8 cellular contexts compared by ENCODE assay signal in genomic region chr6:11230158-11231107, GRCh38. TPM values are rescaled to one million over a fixed set of nuclear protein-coding genes. Genes with fewer than 3 reads are reported as not detected.
DNase-seq lines count a peak whose midpoint lies in the region; ATAC-seq and TF ChIP-seq lines count a peak whose summit lies in the region.

No MANE protein-coding gene starts in this region.

- H3K36me3 ChIP-seq in MG63 (no peaks in the 10 kb centered on the region), ectodermal cell (ENCODE audit: control insufficient read depth, insufficient read depth, low read length) (no peaks in the 10 kb centered on the region)

- H3K27ac ChIP-seq in AG04450 (ENCODE audit: low read depth, low read length) (no peak overlapping the region), ectodermal cell (ENCODE audit: insufficient read depth, low read depth, low read length, poor library complexity, severe bottlenecking) (no peak overlapping the region)

- 86 to 92% methylated on average over 8 of the region's 9 CpGs for WGBS in ectodermal cell, 2 experiments

- peak overlapping the region; percentile 79 to 95 (median 80) for H3K27ac Mint-ChIP-seq in nephron

- H3K27me3 ChIP-seq in AG04450 (ENCODE audit: control insufficient read depth, insufficient read depth, low read length) (no peaks in the 10 kb centered on the region), MG63 (no peaks in the 10 kb centered on the region), ectodermal cell (ENCODE audit: control insufficient read depth, insufficient read depth, low read length, poor library complexity, severe bottlenecking) (no peaks in the 10 kb centered on the region)

- peaks cover 3% of the 10 kb centered on the region for H3K36me3 Mint-ChIP-seq in nephron (ENCODE audit: low read depth)

- H3K9me3 ChIP-seq in AG04450 (ENCODE audit: control insufficient read depth, insufficient read depth, low read length): no peaks in the 10 kb centered on the region
- H3K9me3 ChIP-seq in MG63: no peaks in the 10 kb centered on the region
- H3K9me3 ChIP-seq in ectodermal cell (ENCODE audit: control insufficient read depth, low read length): no peaks in the 10 kb centered on the region

- CTCF ChIA-PET in AG04450 (lab: Charles Lee): interaction anchor here (1.4 to 4.3 kb wide), 3 partner anchors 12 to 265 kb away, joined by 5 to 37 read pairs (median 5); no protein-coding TSS in a partner anchor

- H3K4me1 ChIP-seq in ectodermal cell (ENCODE audit: control insufficient read depth, insufficient read depth, low read length): peaks cover 45% of the 10 kb centered on the region

- peak overlapping the region; percentile 83 to 86 (median 84) for H3K4me3 Mint-ChIP-seq in nephron

- peaks cover 7% of the 10 kb centered on the region for H3K27me3 Mint-ChIP-seq in nephron (ENCODE audit: low read depth)

- no peak for TF ChIP-seq CTCF in AG04450 (IDR thresholded peaks at IDR 0.05; ENCODE audit: low read depth, low read length)
- no peak for TF ChIP-seq CTCF in nephron (IDR thresholded peaks at IDR 0.05; ENCODE audit: unreplicated experiment in 3 of 3)

- ATAC-seq in GM21367 (IDR thresholded peaks at IDR 0.05; ENCODE audit: unreplicated experiment) (no peak), HG03442 (IDR thresholded peaks at IDR 0.05; ENCODE audit: unreplicated experiment) (no peak)

- H3K9me3 Mint-ChIP-seq in nephron: no peaks in the 10 kb centered on the region

- H3K4me3 ChIP-seq in AG04450 (ENCODE audit: low read depth, low read length) (peak overlapping the region; percentile 89), MG63 (peak overlapping the region; percentile 67), ectodermal cell (ENCODE audit: insufficient read depth, low read depth, low read length) (peak overlapping the region; percentile 69)

- POLR2A ChIA-PET in AG04450 (lab: Yijun Ruan, JAX): interaction anchor here (1.2 kb wide), 1 partner anchor 28 kb away, joined by 4 read pairs; no protein-coding TSS in a partner anchor

- peaks cover 60% of the 10 kb centered on the region for H3K4me1 Mint-ChIP-seq in nephron

- DNase-seq in AG04450 (ENCODE audit: low read depth, low spot score): no peak
- DNase-seq in MG63: no peak
- DNase-seq in midbrain (lab: John Stamatoyannopoulos, UW): no peak
- DNase-seq in GM19238 (ENCODE audit: insufficient read length, low spot score): no peak

RNA-seq across cellular contexts. Expression of gene NEDD9, which starts 2.0 kb away (rescaled TPM):
- 7.2 and 10.9 TPM in 2 replicates for polyA plus RNA-seq in AG04450 (2011; rRNA removed)
- 17.2 and 31.1 TPM in 2 replicates for polyA minus RNA-seq in AG04450 (2011; rRNA and poly(A)+ RNA removed)
- 8.9 and 9.3 TPM in 2 replicates for total RNA-seq in MG63 (2014; rRNA removed; shearing (Covaris generic); ENCODE audit: low replicate concordance)
- 14.2 TPM for polyA plus RNA-seq in ectodermal cell (2013, experiment 1 of 4)
- 13.2 TPM for polyA plus RNA-seq in ectodermal cell (2013, experiment 2 of 4)
- 10.4 TPM for polyA plus RNA-seq in ectodermal cell (2013, experiment 3 of 4)
- polyA plus RNA-seq in ectodermal cell (2013, experiment 4 of 4): 12.6 TPM
